Comparison of ENCODE assay signal across 1 cellular context in the genomic region with DNA sequence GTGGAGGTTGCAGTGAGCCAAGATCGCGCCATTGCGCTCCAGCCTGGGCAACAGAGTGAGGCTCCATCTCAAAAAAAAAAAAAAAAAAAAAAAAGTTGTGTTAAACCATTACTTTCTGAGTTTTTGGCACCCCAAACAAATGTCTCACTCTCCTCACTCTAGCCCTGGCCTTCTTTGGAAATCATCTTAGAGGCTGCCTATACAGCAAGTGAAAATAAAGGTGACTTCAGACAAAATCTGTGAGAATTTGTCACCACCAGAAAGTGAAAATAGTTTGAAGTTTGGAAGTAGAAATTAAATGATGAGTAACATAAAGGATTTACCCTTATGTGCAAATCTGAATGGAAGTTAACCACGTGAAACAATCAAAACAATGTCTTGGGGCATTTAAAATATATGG.
TF ChIP-seq lines count a peak whose summit lies in the region.

No MANE protein-coding gene starts in this region.

TF ChIP-seq in K562, 482 proteins besides CTCF, POLR2A, EP300 and RAD21:
- TF ChIP-seq, protein P1, sequence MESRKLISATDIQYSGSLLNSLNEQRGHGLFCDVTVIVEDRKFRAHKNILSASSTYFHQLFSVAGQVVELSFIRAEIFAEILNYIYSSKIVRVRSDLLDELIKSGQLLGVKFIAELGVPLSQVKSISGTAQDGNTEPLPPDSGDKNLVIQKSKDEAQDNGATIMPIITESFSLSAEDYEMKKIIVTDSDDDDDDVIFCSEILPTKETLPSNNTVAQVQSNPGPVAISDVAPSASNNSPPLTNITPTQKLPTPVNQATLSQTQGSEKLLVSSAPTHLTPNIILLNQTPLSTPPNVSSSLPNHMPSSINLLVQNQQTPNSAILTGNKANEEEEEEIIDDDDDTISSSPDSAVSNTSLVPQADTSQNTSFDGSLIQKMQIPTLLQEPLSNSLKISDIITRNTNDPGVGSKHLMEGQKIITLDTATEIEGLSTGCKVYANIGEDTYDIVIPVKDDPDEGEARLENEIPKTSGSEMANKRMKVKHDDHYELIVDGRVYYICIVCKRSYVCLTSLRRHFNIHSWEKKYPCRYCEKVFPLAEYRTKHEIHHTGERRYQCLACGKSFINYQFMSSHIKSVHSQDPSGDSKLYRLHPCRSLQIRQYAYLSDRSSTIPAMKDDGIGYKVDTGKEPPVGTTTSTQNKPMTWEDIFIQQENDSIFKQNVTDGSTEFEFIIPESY (CRISPR knock-in tag; IDR thresholded peaks at IDR 0.05) = peak; percentile 52; the same call in 1 of the 2 replicates
- TF ChIP-seq CSDE1 (IDR thresholded peaks at IDR 0.05) = no peak
- TF ChIP-seq, protein P2, sequence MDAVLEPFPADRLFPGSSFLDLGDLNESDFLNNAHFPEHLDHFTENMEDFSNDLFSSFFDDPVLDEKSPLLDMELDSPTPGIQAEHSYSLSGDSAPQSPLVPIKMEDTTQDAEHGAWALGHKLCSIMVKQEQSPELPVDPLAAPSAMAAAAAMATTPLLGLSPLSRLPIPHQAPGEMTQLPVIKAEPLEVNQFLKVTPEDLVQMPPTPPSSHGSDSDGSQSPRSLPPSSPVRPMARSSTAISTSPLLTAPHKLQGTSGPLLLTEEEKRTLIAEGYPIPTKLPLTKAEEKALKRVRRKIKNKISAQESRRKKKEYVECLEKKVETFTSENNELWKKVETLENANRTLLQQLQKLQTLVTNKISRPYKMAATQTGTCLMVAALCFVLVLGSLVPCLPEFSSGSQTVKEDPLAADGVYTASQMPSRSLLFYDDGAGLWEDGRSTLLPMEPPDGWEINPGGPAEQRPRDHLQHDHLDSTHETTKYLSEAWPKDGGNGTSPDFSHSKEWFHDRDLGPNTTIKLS (IDR thresholded peaks at IDR 0.05; ENCODE audit: borderline replicate concordance, low read depth) = no peak
- TF ChIP-seq, protein P3, sequence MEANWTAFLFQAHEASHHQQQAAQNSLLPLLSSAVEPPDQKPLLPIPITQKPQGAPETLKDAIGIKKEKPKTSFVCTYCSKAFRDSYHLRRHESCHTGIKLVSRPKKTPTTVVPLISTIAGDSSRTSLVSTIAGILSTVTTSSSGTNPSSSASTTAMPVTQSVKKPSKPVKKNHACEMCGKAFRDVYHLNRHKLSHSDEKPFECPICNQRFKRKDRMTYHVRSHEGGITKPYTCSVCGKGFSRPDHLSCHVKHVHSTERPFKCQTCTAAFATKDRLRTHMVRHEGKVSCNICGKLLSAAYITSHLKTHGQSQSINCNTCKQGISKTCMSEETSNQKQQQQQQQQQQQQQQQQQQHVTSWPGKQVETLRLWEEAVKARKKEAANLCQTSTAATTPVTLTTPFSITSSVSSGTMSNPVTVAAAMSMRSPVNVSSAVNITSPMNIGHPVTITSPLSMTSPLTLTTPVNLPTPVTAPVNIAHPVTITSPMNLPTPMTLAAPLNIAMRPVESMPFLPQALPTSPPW (CRISPR knock-in tag; IDR thresholded peaks at IDR 0.05) = no peak
